Comparison of ENCODE assay signal across 19 cellular contexts in genomic region chr17:56471661-56472060, GRCh38.
DNase-seq lines count a peak whose midpoint lies in the region; ATAC-seq and TF ChIP-seq lines count a peak whose summit lies in the region.
"Had no signal": no experiment of that assay in that cellular context is flagged by ENCODE, and none has a peak within 500 bp of the region (broad histone marks: within the 10 kb centered on the region; RNA-seq: fewer than 3 reads in every experiment).

No MANE protein-coding gene starts in this region.

- ATAC-seq in SK-N-SH treated with all-trans-retinoic acid at 6 μM for 48 hours (no peak), IMR-90 (ENCODE audit: low read depth) (no peak)
- ATAC-seq: A549, HepG2 had no signal

- H4K5ac ChIP-seq in IMR-90 (ENCODE audit: low read depth, low read length): no peak overlapping the region

- no peaks in the 10 kb centered on the region for H3K4me1 ChIP-seq in SK-N-SH (ENCODE audit: control insufficient read depth in 1 of 2, insufficient read depth in 2 of 2, low read depth in 1 of 2, low read length in 1 of 2)
- H3K4me1 ChIP-seq in IMR-90 (ENCODE audit: control insufficient read depth, insufficient read depth, low read length): no peaks in the 10 kb centered on the region
- H3K4me1 ChIP-seq: A549; BLaER1 treated with 17β-estradiol and CSF1 and Interleukin-3, amounts not matched to agents 10 nM and 100 nM had no signal

- no peak for TF ChIP-seq RAD21 in SK-N-SH (IDR thresholded peaks at IDR 0.05; ENCODE audit: low read length)
- no peak for TF ChIP-seq RAD21 in IMR-90 (IDR thresholded peaks at IDR 0.05; ENCODE audit: low read length)

- no peak overlapping the region for H3K27ac Mint-ChIP-seq in glutamatergic neuron (ENCODE audit: unreplicated experiment)
- H3K27ac Mint-ChIP-seq: B cell; CD8-positive, alpha-beta memory T cell had no signal

- no peak overlapping the region for H3K23ac ChIP-seq in IMR-90 (ENCODE audit: low read depth, low read length)

- H3K14ac ChIP-seq in IMR-90 (replicated peaks; ENCODE audit: low read depth, low read length): no peak overlapping the region

- H2AFZ ChIP-seq in SK-N-SH (ENCODE audit: low read depth) (no peak overlapping the region), IMR-90 (replicated peaks; ENCODE audit: low read length, poor library complexity) (no peak overlapping the region)

- H3K4me2 ChIP-seq in SK-N-SH: no peak overlapping the region
- H3K4me2 ChIP-seq in IMR-90 (ENCODE audit: low read depth, low read length): no peak overlapping the region
- H3K4me2 ChIP-seq: A549; BLaER1 treated with 17β-estradiol and CSF1 and Interleukin-3, amounts not matched to agents 10 nM and 100 nM had no signal

- H3K9ac ChIP-seq in SK-N-SH (no peak overlapping the region), IMR-90 (ENCODE audit: low read depth, low read length) (no peak overlapping the region)
- H3K9ac ChIP-seq: BLaER1 treated with 17β-estradiol and CSF1 and Interleukin-3, amounts not matched to agents 10 nM and 100 nM had no signal

- H3K27me3 ChIP-seq in SK-N-SH (ENCODE audit: insufficient read depth) (0 out of 2 replicates have a peak, but pooled peaks cover 6% of the 10 kb centered on the region), IMR-90 (ENCODE audit: control insufficient read depth, insufficient read depth, low read length) (no peaks in the 10 kb centered on the region)
- H3K27me3 ChIP-seq: BLaER1 treated with 17β-estradiol and CSF1 and Interleukin-3, amounts not matched to agents 10 nM and 100 nM had no signal

- H3K79me2 ChIP-seq in SK-N-SH (ENCODE audit: insufficient read depth): no peaks in the 10 kb centered on the region

- no TSS peak for BruUV-seq in IMR-90 (replicated peaks; lab: Mats Ljungman, UMichigan)

- POLR2A ChIA-PET in SK-N-SH (lab: Yijun Ruan, JAX) (no interaction called here), IMR-90 (lab: Charles Lee; ENCODE audit: unreplicated experiment) (no interaction called here)

- no peak overlapping the region for H4K91ac ChIP-seq in IMR-90 (ENCODE audit: insufficient read depth, low read depth, low read length)

- no peaks in the 10 kb centered on the region for H3K9me2 ChIP-seq in SK-N-SH

- H3K4me3 ChIP-seq in SK-N-SH (ENCODE audit: low read depth in 2 of 2, low read length in 1 of 2) (no peak overlapping the region), IMR-90 (ENCODE audit: insufficient read depth, low read depth, low read length) (no peak overlapping the region), fibroblast of villous mesenchyme (ENCODE audit: low read depth, low read length) (no peak overlapping the region)
- H3K4me3 ChIP-seq: A549; BLaER1 treated with 17β-estradiol and CSF1 and Interleukin-3, amounts not matched to agents 10 nM and 100 nM had no signal

- H2AK9ac ChIP-seq in IMR-90 (replicated peaks; ENCODE audit: low read depth, low read length, poor library complexity): no peak overlapping the region

- TF ChIP-seq EP300 in SK-N-SH (IDR thresholded peaks at IDR 0.05; ENCODE audit: borderline replicate concordance in 1 of 2, low read depth in 1 of 2, low read length in 1 of 2): no peak

- H2AK5ac ChIP-seq in IMR-90 (ENCODE audit: low read depth, low read length): no peak overlapping the region

- H2BK20ac ChIP-seq in IMR-90 (ENCODE audit: low read depth, low read length): no peak overlapping the region

- in situ Hi-C loops in IMR-90 (cut with MboI; ENCODE audit: low sequenced_read_pairs): no loop called here

- no peak overlapping the region for H2BK120ac ChIP-seq in IMR-90 (ENCODE audit: low read depth, low read length)

- H3K79me1 ChIP-seq in IMR-90 (ENCODE audit: low read depth in 1 of 2, low read length in 2 of 2): no peaks in the 10 kb centered on the region

- no peak for DNase-seq in SK-N-SH
- DNase-seq in IMR-90: peak; percentile 21
- peak; percentile 34 for DNase-seq in fibroblast of villous mesenchyme (ENCODE audit: low read depth)
- DNase-seq in NCI-H1436 (lab: John Stamatoyannopoulos, UW): no peak
- no peak for DNase-seq in glutamatergic neuron
- no peak for DNase-seq in DMS114 treated with DMSO at 0.1 percent for 48 hours (lab: John Stamatoyannopoulos, UW; ENCODE audit: unreplicated experiment)
- DNase-seq: CD8-positive, alpha-beta memory T cell; COR-L47; DMS 273 treated with DMSO at 0.1 percent for 48 hours; GF-D8; GOT3; H7; KG1 had no signal

- intact Hi-C loops in IMR-90 (cut with micrococcal nuclease): no loop called here

- dilution Hi-C loops in IMR-90 (cut with HindIII; ENCODE audit: low sequenced_read_pairs, unreplicated experiment): no loop called here

- H3K36me3 Mint-ChIP-seq in glutamatergic neuron (ENCODE audit: unreplicated experiment): peaks cover 14% of the 10 kb centered on the region

- TF ChIP-seq POLR2A in IMR-90 (IDR thresholded peaks at IDR 0.05; ENCODE audit: low read depth, low read length): no peak

- TF ChIP-seq CTCF in SK-N-SH (IDR thresholded peaks at IDR 0.05) (no peak), IMR-90 (conservative IDR thresholded peaks at IDR 0.05; ENCODE audit: low read depth, low read length) (no peak), fibroblast of villous mesenchyme (IDR thresholded peaks at IDR 0.05; ENCODE audit: insufficient read depth, low read depth, low read length) (no peak), glutamatergic neuron (IDR thresholded peaks at IDR 0.05; ENCODE audit: partially characterized antibody, unreplicated experiment) (no peak)

- peaks cover 2% of the 10 kb centered on the region for H3K4me1 Mint-ChIP-seq in glutamatergic neuron (ENCODE audit: low read depth, unreplicated experiment)
- H3K4me1 Mint-ChIP-seq: CD8-positive, alpha-beta memory T cell had no signal

- H3K9me3 ChIP-seq in SK-N-SH: no peaks in the 10 kb centered on the region
- H3K9me3 ChIP-seq in IMR-90 (ENCODE audit: control insufficient read depth, insufficient read depth, low read length): no peaks in the 10 kb centered on the region

- 3% methylated on average over 3 of the region's 3 CpGs for WGBS in SK-N-SH (ENCODE audit: low lambda C conversion rate)
- no CpG with 5 or more reads among the region's 3 CpGs for WGBS in IMR-90 (ENCODE audit: extremely low coverage in 2 of 2, insufficient read length in 1 of 2), 2 experiments

- no peaks in the 10 kb centered on the region for H3K36me3 ChIP-seq in SK-N-SH (replicated peaks in 1 of 2; ENCODE audit: control insufficient read depth in 1 of 2, insufficient read depth in 2 of 2, low read length in 1 of 2)
- no peaks in the 10 kb centered on the region for H3K36me3 ChIP-seq in IMR-90 (ENCODE audit: control insufficient read depth, insufficient read depth, low read length)
- H3K36me3 ChIP-seq: BLaER1 treated with 17β-estradiol and CSF1 and Interleukin-3, amounts not matched to agents 10 nM and 100 nM had no signal

- no peak overlapping the region for H3K56ac ChIP-seq in IMR-90 (ENCODE audit: extremely low read depth, insufficient read depth, low read length)

- no peaks in the 10 kb centered on the region for H3F3A ChIP-seq in SK-N-SH (replicated peaks; ENCODE audit: insufficient read depth)

- no peak overlapping the region for H2BK5ac ChIP-seq in IMR-90 (ENCODE audit: low read depth, low read length, poor library complexity, severe bottlenecking)

- H3K9me3 Mint-ChIP-seq in glutamatergic neuron (ENCODE audit: unreplicated experiment): peaks cover 1% of the 10 kb centered on the region

- H3K4ac ChIP-seq in IMR-90 (ENCODE audit: low read depth, low read length): no peak overlapping the region

- H3K27ac ChIP-seq in SK-N-SH (ENCODE audit: low read depth in 2 of 2, low read length in 1 of 2) (no peak overlapping the region), IMR-90 (ENCODE audit: insufficient read depth, low read length) (no peak overlapping the region)
- H3K27ac ChIP-seq: 22Rv1; A549; BLaER1 treated with 17β-estradiol and CSF1 and Interleukin-3, amounts not matched to agents 10 nM and 100 nM had no signal

- H3K4me3 Mint-ChIP-seq in glutamatergic neuron (ENCODE audit: unreplicated experiment): no peak overlapping the region
- H3K4me3 Mint-ChIP-seq: B cell; CD8-positive, alpha-beta memory T cell had no signal

- no peak overlapping the region for H4K8ac ChIP-seq in IMR-90 (ENCODE audit: low read depth in 2 of 2, low read length in 2 of 2)

- no peak overlapping the region for H3K18ac ChIP-seq in IMR-90 (ENCODE audit: low read depth, low read length)

- H3K9me1 ChIP-seq in IMR-90 (ENCODE audit: insufficient read depth, low read length): no peaks in the 10 kb centered on the region

- CTCF ChIA-PET in SK-N-SH (lab: Yijun Ruan, JAX) (no interaction called here), IMR-90 (lab: Yijun Ruan, JAX) (no interaction called here)

- H3K27me3 Mint-ChIP-seq in glutamatergic neuron (ENCODE audit: unreplicated experiment): no peaks in the 10 kb centered on the region

- H4K20me1 ChIP-seq in SK-N-SH (ENCODE audit: insufficient read depth) (no peaks in the 10 kb centered on the region), IMR-90 (ENCODE audit: insufficient read depth, low read length) (no peaks in the 10 kb centered on the region)
- H4K20me1 ChIP-seq: BLaER1 treated with 17β-estradiol and CSF1 and Interleukin-3, amounts not matched to agents 10 nM and 100 nM had no signal

- H2BK15ac ChIP-seq in IMR-90 (ENCODE audit: low read depth, low read length): no peak overlapping the region

TF ChIP-seq in SK-N-SH treated with all-trans-retinoic acid at 6 μM for 48 hours, 23 proteins besides CTCF, POLR2A, EP300 and RAD21 (continues in another document):
- TF ChIP-seq ZNF8 (CRISPR knock-in tag; IDR thresholded peaks at IDR 0.05) (peak; percentile 78), TCF4 (CRISPR knock-in tag; IDR thresholded peaks at IDR 0.05; ENCODE audit: borderline replicate concordance) (no peak)

TF ChIP-seq in SK-N-SH, 30 proteins besides CTCF, POLR2A, EP300 and RAD21 (continues in another document):
- TF ChIP-seq FOXM1 (IDR thresholded peaks at IDR 0.05; ENCODE audit: low read depth): no peak
- no peak for TF ChIP-seq TEAD4 (IDR thresholded peaks at IDR 0.05; ENCODE audit: borderline replicate concordance, insufficient read depth)
- TF ChIP-seq ELF1 (IDR thresholded peaks at IDR 0.05): no peak

TF ChIP-seq in IMR-90, 13 proteins besides CTCF, POLR2A, EP300 and RAD21:
- TF ChIP-seq MAZ (IDR thresholded peaks at IDR 0.05; ENCODE audit: borderline replicate concordance, low read depth, low read length): no peak
- no peak for TF ChIP-seq ELK1 (IDR thresholded peaks at IDR 0.05; ENCODE audit: borderline replicate concordance, low read depth, low read length)
- TF ChIP-seq MAFK (IDR thresholded peaks at IDR 0.05; ENCODE audit: low read depth, low read length): no peak
- peak; percentile 46; the same call in 1 of the 2 replicates for TF ChIP-seq CEBPB (IDR thresholded peaks at IDR 0.05; ENCODE audit: low read depth, low read length)
TF ChIP-seq in IMR-90: peak in this region for 1.

Comparison
In these comparisons a context has a peak if more than half of its experiments do, and no peak if none do; other contexts are left out.
1. DNase-seq: peak in IMR-90 (single experiment) and fibroblast of villous mesenchyme (single experiment); none in SK-N-SH (single experiment), NCI-H1436 (single experiment), glutamatergic neuron (single experiment) and DMS114 treated with DMSO at 0.1 percent for 48 hours (single experiment).